ENCODE assay signal across 18 cellular contexts in genomic region chr3:36600413-36600812, GRCh38.
"Had no signal": no experiment of that assay in that cellular context is flagged by ENCODE, and none has a peak within 500 bp of the region (broad histone marks: within the 10 kb centered on the region; RNA-seq: fewer than 3 reads in every experiment).

No MANE protein-coding gene starts in this region.

- DNase-seq: effector memory CD4-positive, alpha-beta T cell; gastrocnemius medialis; heart right ventricle; hypothalamus; kidney glomerular epithelial cell; naive thymus-derived CD8-positive, alpha-beta T cell; psoas muscle; retina; right lobe of liver; stimulated activated CD4-positive, alpha-beta T cell treated with anti-CD3 and anti-CD28 coated beads, Interleukin-4, amount 100 ng/mL, for 1 hour; stimulated activated CD8-positive, alpha-beta memory T cell treated with anti-CD3 and anti-CD28 coated beads, Interleukin-4, amount 100 ng/mL, for 48 hours; stimulated activated naive CD8-positive, alpha-beta T cell treated with anti-CD3 and anti-CD28 coated beads, Interleukin-15, Interleukin-2, amounts not matched to agents 100 U/mL and 50 U/mL, for 24 hours; tibial artery; upper lobe of left lung; uterus had no signal

- H3K4me1 ChIP-seq: gastrocnemius medialis, heart right ventricle, psoas muscle, right lobe of liver, upper lobe of left lung, uterus had no signal

- H3K36me3 ChIP-seq: gastrocnemius medialis, heart right ventricle, neutrophil, right lobe of liver, tibial artery, upper lobe of left lung, uterus had no signal

- H3K36me3 Mint-ChIP-seq: naive thymus-derived CD8-positive, alpha-beta T cell; stimulated activated effector memory CD8-positive, alpha-beta T cell treated with anti-CD3 and anti-CD28 coated beads, Interleukin-12 subunit alpha, Interleukin-12 subunit beta, amount 100 ng/mL, for 72 hours had no signal

- H3K4me3 Mint-ChIP-seq: naive thymus-derived CD8-positive, alpha-beta T cell; stimulated activated effector memory CD8-positive, alpha-beta T cell treated with anti-CD3 and anti-CD28 coated beads, Interleukin-12 subunit alpha, Interleukin-12 subunit beta, amount 100 ng/mL, for 72 hours had no signal

- H3K9me3 ChIP-seq: gastrocnemius medialis, neutrophil, psoas muscle, right lobe of liver, tibial artery, upper lobe of left lung, uterus had no signal

- H3K27ac Mint-ChIP-seq: naive thymus-derived CD8-positive, alpha-beta T cell; stimulated activated effector memory CD8-positive, alpha-beta T cell treated with anti-CD3 and anti-CD28 coated beads, Interleukin-12 subunit alpha, Interleukin-12 subunit beta, amount 100 ng/mL, for 72 hours had no signal

- H3K27ac ChIP-seq: gastrocnemius medialis, heart right ventricle, neutrophil, psoas muscle, right lobe of liver, tibial artery, upper lobe of left lung, uterus had no signal

- H3K27me3 ChIP-seq: gastrocnemius medialis, neutrophil, right lobe of liver, tibial artery, upper lobe of left lung had no signal

- H3K4me1 Mint-ChIP-seq: naive thymus-derived CD8-positive, alpha-beta T cell; stimulated activated effector memory CD8-positive, alpha-beta T cell treated with anti-CD3 and anti-CD28 coated beads, Interleukin-12 subunit alpha, Interleukin-12 subunit beta, amount 100 ng/mL, for 72 hours had no signal

- ATAC-seq: esophagus mucosa; heart right ventricle; naive thymus-derived CD8-positive, alpha-beta T cell; psoas muscle; right lobe of liver; stimulated activated effector memory CD8-positive, alpha-beta T cell treated with anti-CD3 and anti-CD28 coated beads, Interleukin-12 subunit alpha, Interleukin-12 subunit beta, amount 100 ng/mL, for 72 hours; stimulated activated naive CD8-positive, alpha-beta T cell treated with anti-CD3 and anti-CD28 coated beads, Interleukin-15, Interleukin-2, amounts not matched to agents 100 U/mL and 50 U/mL, for 24 hours had no signal

- H3K4me3 ChIP-seq: gastrocnemius medialis, heart right ventricle, psoas muscle, right lobe of liver, tibial artery, upper lobe of left lung, uterus had no signal

- H3K9me3 Mint-ChIP-seq: stimulated activated effector memory CD8-positive, alpha-beta T cell treated with anti-CD3 and anti-CD28 coated beads, Interleukin-12 subunit alpha, Interleukin-12 subunit beta, amount 100 ng/mL, for 72 hours had no signal
